Comparison of ENCODE assay signal across 1 cellular context in genomic region chr2:177348735-177349693, GRCh38.
TF ChIP-seq lines count a peak whose summit lies in the region.

No MANE protein-coding gene starts in this region.

TF ChIP-seq in HepG2, 621 proteins besides CTCF, POLR2A, EP300 and RAD21 (continued from another document and continues in another):
- TF ChIP-seq RAD51 (IDR thresholded peaks at IDR 0.05; ENCODE audit: borderline replicate concordance) (0 out of 2 replicates have a peak, but pooled peaks have one; percentile 7), ZNF207 (IDR thresholded peaks at IDR 0.05; ENCODE audit: borderline replicate concordance) (no peak; the same call in 1 of the 2 replicates), ETV6 (CRISPR knock-in tag; conservative IDR thresholded peaks at IDR 0.05) (no peak), ARID4A (CRISPR knock-in tag; IDR thresholded peaks at IDR 0.05; ENCODE audit: borderline replicate concordance) (no peak), ZNF790 (CRISPR knock-in tag; IDR thresholded peaks at IDR 0.05; ENCODE audit: borderline replicate concordance) (0 out of 2 replicates have a peak, but pooled peaks have one; percentile 50), ZHX1 (CRISPR knock-in tag; IDR thresholded peaks at IDR 0.05; ENCODE audit: low read depth) (no peak), CREM (IDR thresholded peaks at IDR 0.05) (no peak), CREM (CRISPR knock-in tag; IDR thresholded peaks at IDR 0.05) (no peak), RBFOX2 (IDR thresholded peaks at IDR 0.05; ENCODE audit: low read depth, low read length) (no peak), BRF2 (CRISPR knock-in tag; IDR thresholded peaks at IDR 0.05) (no peak), ZNF687 (CRISPR knock-in tag; IDR thresholded peaks at IDR 0.05) (no peak), ZNF138 (CRISPR knock-in tag; IDR thresholded peaks at IDR 0.05; ENCODE audit: low read depth) (no peak), RELA (CRISPR knock-in tag; IDR thresholded peaks at IDR 0.05) (no peak), HNRNPH1 (optimal IDR thresholded peaks at IDR 0.05; ENCODE audit: low read depth, low read length) (no peak), ZNF337 (CRISPR knock-in tag; IDR thresholded peaks at IDR 0.05; ENCODE audit: borderline replicate concordance, low read depth) (no peak), EEA1 (CRISPR knock-in tag; IDR thresholded peaks at IDR 0.05; ENCODE audit: borderline replicate concordance) (no peak), MAX (IDR thresholded peaks at IDR 0.05) (peak; percentile 57; the same call in 1 of the 2 replicates), ZNF577 (CRISPR knock-in tag; IDR thresholded peaks at IDR 0.05; ENCODE audit: borderline replicate concordance, low read depth) (no peak), MAFK (conservative IDR thresholded peaks at IDR 0.05 in 1 of 2, IDR thresholded peaks at IDR 0.05 in 1 of 2; ENCODE audit: low read length in 2 of 2) (no peak), CREBL2 (CRISPR knock-in tag; IDR thresholded peaks at IDR 0.05; ENCODE audit: borderline replicate concordance) (no peak), RARA (CRISPR knock-in tag; IDR thresholded peaks at IDR 0.05) (peak; percentile 93), HMG20A (CRISPR knock-in tag; IDR thresholded peaks at IDR 0.05; ENCODE audit: borderline replicate concordance) (peak; percentile 44; the same call in 1 of the 2 replicates), RFXAP (CRISPR knock-in tag; IDR thresholded peaks at IDR 0.05; ENCODE audit: borderline replicate concordance) (no peak), GMEB1 (CRISPR knock-in tag; IDR thresholded peaks at IDR 0.05; ENCODE audit: borderline replicate concordance) (no peak), SP5 (CRISPR knock-in tag; IDR thresholded peaks at IDR 0.05; ENCODE audit: borderline replicate concordance, low read depth) (no peak), ZNF678 (CRISPR knock-in tag; IDR thresholded peaks at IDR 0.05) (no peak), ARID5B (CRISPR knock-in tag; IDR thresholded peaks at IDR 0.05) (peak; percentile 49; the same call in 1 of the 2 replicates), CSRNP2 (CRISPR knock-in tag; conservative IDR thresholded peaks at IDR 0.05; ENCODE audit: low read depth) (no peak), IKZF5 (CRISPR knock-in tag; IDR thresholded peaks at IDR 0.05) (no peak)
